In genomic region chr17:81387235-81388060, GRCh38 we compare ENCODE assay signal across 8 cellular contexts. TPM values are rescaled to one million over a fixed set of nuclear protein-coding genes. Genes with fewer than 3 reads are reported as not detected.
DNase-seq lines count a peak whose midpoint lies in the region; ATAC-seq and TF ChIP-seq lines count a peak whose summit lies in the region.

No MANE protein-coding gene starts in this region.

- 1 to 4% methylated on average over 14 to 26 of the region's 73 CpGs for WGBS in esophagus squamous epithelium, 2 donors

- peak; percentile 79 to 82 for ATAC-seq in naive B cell (ENCODE audit: low read depth in 2 of 2)

- no peaks in the 10 kb centered on the region for H3K4me1 Mint-ChIP-seq in activated CD4-positive, alpha-beta memory T cell treated with anti-CD3 and anti-CD28 coated beads, Interleukin-2, amount 10 ng/mL, durations not matched to agents 7 days and 5 days
- H3K4me1 Mint-ChIP-seq in naive B cell, result peaks cover 0 to 6% (median 4%) of the 10 kb centered on the region in 3 donors

- peak overlapping the region; percentile 60 for H3K4me3 Mint-ChIP-seq in activated CD4-positive, alpha-beta memory T cell treated with anti-CD3 and anti-CD28 coated beads, Interleukin-2, amount 10 ng/mL, durations not matched to agents 7 days and 5 days
- peak overlapping the region; percentile 74 to 92 (median 84) for H3K4me3 Mint-ChIP-seq in naive B cell

- DNase-seq in AG08396 (ENCODE audit: low spot score) (peak; percentile 82), HFF-Myc (ENCODE audit: extremely low read depth, low read depth) (no peak), esophagus squamous epithelium (lab: John Stamatoyannopoulos, UW) (no peak), naive B cell (peak; percentile 69), kidney glomerular epithelial cell (lab: John Stamatoyannopoulos, UW) (no peak), SHP77 treated with DMSO at 0.1 percent for 48 hours (lab: John Stamatoyannopoulos, UW) (no peak)
- DNase-seq in activated CD4-positive, alpha-beta memory T cell treated with anti-CD3 and anti-CD28 coated beads, Interleukin-2, amount 10 ng/mL, durations not matched to agents 7 days and 5 days, result peak; percentile 45

- no peak overlapping the region for H3K27ac Mint-ChIP-seq in activated CD4-positive, alpha-beta memory T cell treated with anti-CD3 and anti-CD28 coated beads, Interleukin-2, amount 10 ng/mL, durations not matched to agents 7 days and 5 days
- peak overlapping the region in 4 of 6 donors; percentile 72 to 78 (median 74) for H3K27ac Mint-ChIP-seq in naive B cell

- POLR2A ChIA-PET in activated CD4-positive, alpha-beta memory T cell treated with anti-CD3 and anti-CD28 coated beads, Interleukin-2, amount 10 ng/mL, durations not matched to agents 7 days and 5 days (lab: Charles Lee), result no interaction called here

- H3K36me3 Mint-ChIP-seq in activated CD4-positive, alpha-beta memory T cell treated with anti-CD3 and anti-CD28 coated beads, Interleukin-2, amount 10 ng/mL, durations not matched to agents 7 days and 5 days (ENCODE audit: low read depth), result no peaks in the 10 kb centered on the region
- H3K36me3 Mint-ChIP-seq in naive B cell, result no peaks in the 10 kb centered on the region

- TF ChIP-seq POLR2A in esophagus squamous epithelium (IDR thresholded peaks at IDR 0.05), result peak in 1 of 4 donors; percentile 35

- H3K4me1 ChIP-seq in esophagus squamous epithelium, result peaks cover 39 to 69% (median 40%) of the 10 kb centered on the region in 3 donors

- H3K27me3 Mint-ChIP-seq in activated CD4-positive, alpha-beta memory T cell treated with anti-CD3 and anti-CD28 coated beads, Interleukin-2, amount 10 ng/mL, durations not matched to agents 7 days and 5 days, result peaks cover 52% of the 10 kb centered on the region
- peaks cover 26 to 74% (median 46%) of the 10 kb centered on the region in 3 donors for H3K27me3 Mint-ChIP-seq in naive B cell

- H3K27ac ChIP-seq in esophagus squamous epithelium, result peak overlapping the region; percentile 87 to 98 (median 94)
- H3K27ac ChIP-seq in temporal lobe (ENCODE audit: low read depth, low read length), result peak overlapping the region; percentile 97

- no peaks in the 10 kb centered on the region for H3K9me3 ChIP-seq in esophagus squamous epithelium

- CTCF ChIA-PET in activated CD4-positive, alpha-beta memory T cell treated with anti-CD3 and anti-CD28 coated beads, Interleukin-2, amount 10 ng/mL, durations not matched to agents 7 days and 5 days (lab: Charles Lee), result no interaction called here

- no peaks in the 10 kb centered on the region for H3K36me3 ChIP-seq in esophagus squamous epithelium

- no peaks in the 10 kb centered on the region for H3K9me3 Mint-ChIP-seq in activated CD4-positive, alpha-beta memory T cell treated with anti-CD3 and anti-CD28 coated beads, Interleukin-2, amount 10 ng/mL, durations not matched to agents 7 days and 5 days
- no peaks in the 10 kb centered on the region for H3K9me3 Mint-ChIP-seq in naive B cell

- H3K27me3 ChIP-seq in esophagus squamous epithelium, result peaks cover 0 to 16% (median 0%) of the 10 kb centered on the region in 4 donors

- H3K4me3 ChIP-seq in HFF-Myc (replicated peaks; ENCODE audit: low read depth, low read length) (peak overlapping the region; percentile 50), esophagus squamous epithelium (peak overlapping the region; percentile 51 to 79 (median 71))

- intact Hi-C loops in esophagus squamous epithelium (cut with DNase I), result no loop called here

- TF ChIP-seq CTCF in HFF-Myc (IDR thresholded peaks at IDR 0.05; ENCODE audit: low read depth, low read length, missing control alignments), result no peak
- TF ChIP-seq CTCF in esophagus squamous epithelium (IDR thresholded peaks at IDR 0.05), result no peak

RNA-seq across cellular contexts. Expression of gene BAHCC1, which starts 7.8 kb away (rescaled TPM):
- total RNA-seq in activated CD4-positive, alpha-beta memory T cell treated with anti-CD3 and anti-CD28 coated beads, Interleukin-2, amount 10 ng/mL, durations not matched to agents 7 days and 5 days, result under 1 TPM; 0.15 to 0.18 TPM
- total RNA-seq in esophagus squamous epithelium, result 10 to 100 TPM in 1 of 4 donors, 1 to 10 TPM in 3; 3.8 to 10.6 (median 5.4) TPM
- polyA plus RNA-seq in naive B cell (ENCODE audit: low read depth in 6 of 6), result under 1 TPM in 1 of 6 donors, not detected in 5; 0.07 TPM
- 16.7 TPM for total RNA-seq in temporal lobe

Comparison
In these comparisons a context has a peak if more than half of its experiments do, and no peak if none do; other contexts are left out.
1. DNase-seq: peak in AG08396 (single experiment), activated CD4-positive, alpha-beta memory T cell treated with anti-CD3 and anti-CD28 coated beads, Interleukin-2, amount 10 ng/mL, durations not matched to agents 7 days and 5 days (single experiment) and naive B cell (single experiment); none in HFF-Myc (single experiment), esophagus squamous epithelium (single experiment), kidney glomerular epithelial cell (single experiment) and SHP77 treated with DMSO at 0.1 percent for 48 hours (single experiment).
2. RNA of gene BAHCC1, which starts 7.8 kb away (total RNA-seq): 16.7 TPM in temporal lobe (single experiment) and 3.8 to 10.6 TPM in esophagus squamous epithelium; 0.15 to 0.18 TPM in activated CD4-positive, alpha-beta memory T cell treated with anti-CD3 and anti-CD28 coated beads, Interleukin-2, amount 10 ng/mL, durations not matched to agents 7 days and 5 days; every median in the first group is over 4 times any median in the second.